ENCODE assay signal across 23 cellular contexts in the genomic region with DNA sequence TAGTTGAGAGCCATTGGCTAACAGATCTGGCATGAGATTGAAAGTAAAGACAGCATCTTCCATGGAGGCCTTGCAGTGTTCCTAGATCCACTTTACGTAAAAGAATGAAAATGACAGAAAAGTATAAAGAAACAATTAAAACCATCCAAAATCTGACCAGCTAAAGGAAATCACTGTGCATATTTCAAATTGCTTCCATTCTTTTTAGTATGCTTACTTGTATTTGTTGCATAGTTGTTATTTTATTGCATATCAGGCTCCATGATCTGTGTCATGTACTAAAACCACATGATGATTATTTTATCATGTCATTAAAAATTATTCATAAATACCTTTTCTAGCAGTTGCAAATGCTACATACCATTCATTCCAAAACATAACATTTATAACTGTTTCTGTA.
"Had no signal": no experiment of that assay in that cellular context is flagged by ENCODE, and none has a peak within 500 bp of the region (broad histone marks: within the 10 kb centered on the region; RNA-seq: fewer than 3 reads in every experiment).

No MANE protein-coding gene starts in this region.

- H3K27me3 ChIP-seq: dorsolateral prefrontal cortex, heart left ventricle, right lobe of liver, testis, tibial nerve had no signal

- H3K27ac ChIP-seq: coronary artery, dorsolateral prefrontal cortex, heart left ventricle, psoas muscle, right lobe of liver, skin epidermis, testis, tibial nerve had no signal

- H3K27ac Mint-ChIP-seq: naive thymus-derived CD4-positive, alpha-beta T cell; nephron progenitor cell; stimulated activated naive B cell treated with anti-CD40 and anti-IgM and Interleukin-4, amounts not matched to agents 10 μg/mL and 1 μg/mL and 100 μg/mL, for 72 hours; stimulated activated naive CD8-positive, alpha-beta T cell treated with anti-CD3 and anti-CD28 coated beads, Interleukin-15, amount 100 ng/mL, for 72 hours had no signal

- H3K4me1 ChIP-seq: heart left ventricle, psoas muscle, right lobe of liver, tibial nerve had no signal

- FAIRE-seq: endometrium, frontal cortex, islet of Langerhans had no signal

- ATAC-seq: esophagus mucosa; heart left ventricle; naive thymus-derived CD4-positive, alpha-beta T cell; psoas muscle; right lobe of liver; stimulated activated naive B cell treated with anti-CD40 and anti-IgM and Interleukin-4, amounts not matched to agents 10 μg/mL and 1 μg/mL and 100 μg/mL, for 72 hours; stimulated activated naive CD8-positive, alpha-beta T cell treated with anti-CD3 and anti-CD28 coated beads, Interleukin-15, amount 100 ng/mL, for 72 hours had no signal

- H3K36me3 ChIP-seq: heart left ventricle, right lobe of liver, tibial nerve had no signal

- H3K9me3 ChIP-seq: heart left ventricle, psoas muscle, right lobe of liver, testis, tibial nerve had no signal

- H3K36me3 Mint-ChIP-seq: naive thymus-derived CD4-positive, alpha-beta T cell; stimulated activated naive B cell treated with anti-CD40 and anti-IgM and Interleukin-4, amounts not matched to agents 10 μg/mL and 1 μg/mL and 100 μg/mL, for 72 hours had no signal

- H3K4me3 ChIP-seq: coronary artery, dorsolateral prefrontal cortex, heart left ventricle, psoas muscle, right lobe of liver, skin epidermis, testis, tibial nerve had no signal

- H3K9me3 Mint-ChIP-seq: naive thymus-derived CD4-positive, alpha-beta T cell; nephron progenitor cell; stimulated activated naive B cell treated with anti-CD40 and anti-IgM and Interleukin-4, amounts not matched to agents 10 μg/mL and 1 μg/mL and 100 μg/mL, for 72 hours; stimulated activated naive CD8-positive, alpha-beta T cell treated with anti-CD3 and anti-CD28 coated beads, Interleukin-15, amount 100 ng/mL, for 72 hours had no signal

- DNase-seq: dorsolateral prefrontal cortex; effector CD8-positive, alpha-beta T cell; heart left ventricle; hippocampal formation; kidney glomerular epithelial cell; mammary epithelial cell; naive thymus-derived CD4-positive, alpha-beta T cell; nephron progenitor cell; psoas muscle; retina; right lobe of liver; stimulated activated CD4-positive, alpha-beta T cell treated with anti-CD3 and anti-CD28 coated beads, Interleukin-2, amount 100 ng/mL, for 24 hours; stimulated activated CD4-positive, alpha-beta T cell treated with anti-CD3 and anti-CD28 coated beads, Interleukin-4, amount 100 ng/mL, for 4 hours; stimulated activated naive B cell treated with anti-CD40 and anti-IgM and Interleukin-4, amounts not matched to agents 10 μg/mL and 1 μg/mL and 100 μg/mL, for 72 hours; stimulated activated naive CD8-positive, alpha-beta T cell treated with anti-CD3 and anti-CD28 coated beads, Interleukin-15, amount 100 ng/mL, for 72 hours; testis had no signal

- H3K27me3 Mint-ChIP-seq: stimulated activated naive B cell treated with anti-CD40 and anti-IgM and Interleukin-4, amounts not matched to agents 10 μg/mL and 1 μg/mL and 100 μg/mL, for 72 hours; stimulated activated naive CD8-positive, alpha-beta T cell treated with anti-CD3 and anti-CD28 coated beads, Interleukin-15, amount 100 ng/mL, for 72 hours had no signal

- H3K4me3 Mint-ChIP-seq: naive thymus-derived CD4-positive, alpha-beta T cell; nephron progenitor cell; stimulated activated naive B cell treated with anti-CD40 and anti-IgM and Interleukin-4, amounts not matched to agents 10 μg/mL and 1 μg/mL and 100 μg/mL, for 72 hours; stimulated activated naive CD8-positive, alpha-beta T cell treated with anti-CD3 and anti-CD28 coated beads, Interleukin-15, amount 100 ng/mL, for 72 hours had no signal

- H3K4me1 Mint-ChIP-seq: nephron progenitor cell had no signal
